In genomic region chr17:43169561-43170139, GRCh38 we compare ENCODE assay signal across 1 cellular context.
A peak's percentile ranks its signal among the peaks of the same experiment; 100 is the strongest.
TF ChIP-seq lines count a peak whose summit lies in the region.

No MANE protein-coding gene starts in this region.

TF ChIP-seq in HepG2, 621 proteins besides CTCF, POLR2A, EP300 and RAD21 (continues in another document):
- TF ChIP-seq, protein P1, sequence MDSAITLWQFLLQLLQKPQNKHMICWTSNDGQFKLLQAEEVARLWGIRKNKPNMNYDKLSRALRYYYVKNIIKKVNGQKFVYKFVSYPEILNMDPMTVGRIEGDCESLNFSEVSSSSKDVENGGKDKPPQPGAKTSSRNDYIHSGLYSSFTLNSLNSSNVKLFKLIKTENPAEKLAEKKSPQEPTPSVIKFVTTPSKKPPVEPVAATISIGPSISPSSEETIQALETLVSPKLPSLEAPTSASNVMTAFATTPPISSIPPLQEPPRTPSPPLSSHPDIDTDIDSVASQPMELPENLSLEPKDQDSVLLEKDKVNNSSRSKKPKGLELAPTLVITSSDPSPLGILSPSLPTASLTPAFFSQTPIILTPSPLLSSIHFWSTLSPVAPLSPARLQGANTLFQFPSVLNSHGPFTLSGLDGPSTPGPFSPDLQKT (CRISPR knock-in tag; IDR thresholded peaks at IDR 0.05; ENCODE audit: borderline replicate concordance): no peak
- TF ChIP-seq SKIL (CRISPR knock-in tag; IDR thresholded peaks at IDR 0.05; ENCODE audit: borderline replicate concordance) (peak; percentile 76; the same call in 1 of the 2 replicates), ZFP41 (CRISPR knock-in tag; IDR thresholded peaks at IDR 0.05; ENCODE audit: borderline replicate concordance) (peak; percentile 66; the same call in 1 of the 2 replicates), RBM22 (optimal IDR thresholded peaks at IDR 0.05; ENCODE audit: low read length) (peak; percentile 24), MED8 (CRISPR knock-in tag; IDR thresholded peaks at IDR 0.05; ENCODE audit: insufficient replicate concordance) (no peak), TBL1XR1 (IDR thresholded peaks at IDR 0.05; ENCODE audit: borderline replicate concordance, low read length, partially characterized antibody) (peak; percentile 65), ZBTB7B (CRISPR knock-in tag; IDR thresholded peaks at IDR 0.05) (peak; percentile 31; the same call in 1 of the 2 replicates), ERF (CRISPR knock-in tag; IDR thresholded peaks at IDR 0.05) (no peak; the same call in 1 of the 2 replicates), SALL2 (CRISPR knock-in tag; IDR thresholded peaks at IDR 0.05) (no peak), ZZZ3 (CRISPR knock-in tag; IDR thresholded peaks at IDR 0.05; ENCODE audit: borderline replicate concordance) (peak; percentile 1; the same call in 1 of the 2 replicates), ZBTB34 (CRISPR knock-in tag; IDR thresholded peaks at IDR 0.05) (no peak), ZNF878 (CRISPR knock-in tag; IDR thresholded peaks at IDR 0.05) (peak; percentile 83; the same call in 1 of the 2 replicates), SOX6 (IDR thresholded peaks at IDR 0.05) (no peak), SOX6 (CRISPR knock-in tag; IDR thresholded peaks at IDR 0.05) (peak; percentile 69), ZNF703 (CRISPR knock-in tag; IDR thresholded peaks at IDR 0.05; ENCODE audit: borderline replicate concordance) (peak; percentile 84), KDM5B (CRISPR knock-in tag; IDR thresholded peaks at IDR 0.05; ENCODE audit: borderline replicate concordance) (peak; percentile 85), MTA1 (CRISPR knock-in tag; IDR thresholded peaks at IDR 0.05; ENCODE audit: borderline replicate concordance) (peak; percentile 77), ELF3 (CRISPR knock-in tag; IDR thresholded peaks at IDR 0.05) (no peak), ZNF430 (CRISPR knock-in tag; IDR thresholded peaks at IDR 0.05) (peak; percentile 87), STAT6 (CRISPR knock-in tag; IDR thresholded peaks at IDR 0.05; ENCODE audit: borderline replicate concordance) (peak; percentile 61; the same call in 1 of the 2 replicates), PREB (CRISPR knock-in tag; IDR thresholded peaks at IDR 0.05) (no peak), SALL1 (CRISPR knock-in tag; IDR thresholded peaks at IDR 0.05) (peak; percentile 88), KDM6A (CRISPR knock-in tag; IDR thresholded peaks at IDR 0.05; ENCODE audit: low read depth) (0 out of 2 replicates have a peak, but pooled peaks have one; percentile 13), RCOR2 (CRISPR knock-in tag; IDR thresholded peaks at IDR 0.05) (peak; percentile 55; the same call in 1 of the 2 replicates), ZNF619 (CRISPR knock-in tag; IDR thresholded peaks at IDR 0.05) (peak; percentile 33; the same call in 1 of the 2 replicates), HMG20B (CRISPR knock-in tag; conservative IDR thresholded peaks at IDR 0.05) (peak; percentile 58; the same call in 1 of the 2 replicates), HDAC1 (CRISPR knock-in tag; IDR thresholded peaks at IDR 0.05) (peak; percentile 95), ESRRA (CRISPR knock-in tag; IDR thresholded peaks at IDR 0.05; ENCODE audit: low read depth) (peak; percentile 81; the same call in 1 of the 2 replicates), TBX2 (CRISPR knock-in tag; IDR thresholded peaks at IDR 0.05; ENCODE audit: borderline replicate concordance) (peak; percentile 78), BORCS8-MEF2B (CRISPR knock-in tag; IDR thresholded peaks at IDR 0.05) (peak; percentile 34; the same call in 1 of the 2 replicates), SOX13 (IDR thresholded peaks at IDR 0.05) (0 out of 2 replicates have a peak, but pooled peaks have one; percentile 26), SOX13 (CRISPR knock-in tag; conservative IDR thresholded peaks at IDR 0.05 in 1 of 2, IDR thresholded peaks at IDR 0.05 in 1 of 2) (peak in 1 of 2 experiments; percentile 73; a peak in 1 of 4 replicates), NR2F1 (CRISPR knock-in tag; IDR thresholded peaks at IDR 0.05) (peak in 1 of 2 experiments; percentile 70; a peak in 2 of 4 replicates), ZFP36 (IDR thresholded peaks at IDR 0.05; ENCODE audit: borderline replicate concordance, low read depth, low read length, partially characterized antibody) (peak; percentile 5), GATA4 (IDR thresholded peaks at IDR 0.05; ENCODE audit: borderline replicate concordance, low read depth) (peak; percentile 8; the same call in 1 of the 2 replicates), ZNF562 (CRISPR knock-in tag; IDR thresholded peaks at IDR 0.05; ENCODE audit: borderline replicate concordance) (no peak)
- TF ChIP-seq, protein P2, sequence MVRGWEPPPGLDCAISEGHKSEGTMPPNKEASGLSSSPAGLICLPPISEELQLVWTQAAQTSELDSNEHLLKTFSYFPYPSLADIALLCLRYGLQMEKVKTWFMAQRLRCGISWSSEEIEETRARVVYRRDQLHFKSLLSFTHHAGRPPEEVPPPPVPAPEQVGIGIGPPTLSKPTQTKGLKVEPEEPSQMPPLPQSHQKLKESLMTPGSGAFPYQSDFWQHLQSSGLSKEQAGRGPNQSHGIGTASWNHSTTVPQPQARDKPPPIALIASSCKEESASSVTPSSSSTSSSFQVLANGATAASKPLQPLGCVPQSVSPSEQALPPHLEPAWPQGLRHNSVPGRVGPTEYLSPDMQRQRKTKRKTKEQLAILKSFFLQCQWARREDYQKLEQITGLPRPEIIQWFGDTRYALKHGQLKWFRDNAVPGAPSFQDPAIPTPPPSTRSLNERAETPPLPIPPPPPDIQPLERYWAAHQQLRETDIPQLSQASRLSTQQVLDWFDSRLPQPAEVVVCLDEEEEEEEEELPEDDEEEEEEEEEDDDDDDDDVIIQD (CRISPR knock-in tag; IDR thresholded peaks at IDR 0.05; ENCODE audit: low read depth): no peak
- TF ChIP-seq, protein P3, sequence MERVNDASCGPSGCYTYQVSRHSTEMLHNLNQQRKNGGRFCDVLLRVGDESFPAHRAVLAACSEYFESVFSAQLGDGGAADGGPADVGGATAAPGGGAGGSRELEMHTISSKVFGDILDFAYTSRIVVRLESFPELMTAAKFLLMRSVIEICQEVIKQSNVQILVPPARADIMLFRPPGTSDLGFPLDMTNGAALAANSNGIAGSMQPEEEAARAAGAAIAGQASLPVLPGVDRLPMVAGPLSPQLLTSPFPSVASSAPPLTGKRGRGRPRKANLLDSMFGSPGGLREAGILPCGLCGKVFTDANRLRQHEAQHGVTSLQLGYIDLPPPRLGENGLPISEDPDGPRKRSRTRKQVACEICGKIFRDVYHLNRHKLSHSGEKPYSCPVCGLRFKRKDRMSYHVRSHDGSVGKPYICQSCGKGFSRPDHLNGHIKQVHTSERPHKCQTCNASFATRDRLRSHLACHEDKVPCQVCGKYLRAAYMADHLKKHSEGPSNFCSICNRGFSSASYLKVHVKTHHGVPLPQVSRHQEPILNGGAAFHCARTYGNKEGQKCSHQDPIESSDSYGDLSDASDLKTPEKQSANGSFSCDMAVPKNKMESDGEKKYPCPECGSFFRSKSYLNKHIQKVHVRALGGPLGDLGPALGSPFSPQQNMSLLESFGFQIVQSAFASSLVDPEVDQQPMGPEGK (CRISPR knock-in tag; IDR thresholded peaks at IDR 0.05): peak; percentile 81
- TF ChIP-seq, protein P4, sequence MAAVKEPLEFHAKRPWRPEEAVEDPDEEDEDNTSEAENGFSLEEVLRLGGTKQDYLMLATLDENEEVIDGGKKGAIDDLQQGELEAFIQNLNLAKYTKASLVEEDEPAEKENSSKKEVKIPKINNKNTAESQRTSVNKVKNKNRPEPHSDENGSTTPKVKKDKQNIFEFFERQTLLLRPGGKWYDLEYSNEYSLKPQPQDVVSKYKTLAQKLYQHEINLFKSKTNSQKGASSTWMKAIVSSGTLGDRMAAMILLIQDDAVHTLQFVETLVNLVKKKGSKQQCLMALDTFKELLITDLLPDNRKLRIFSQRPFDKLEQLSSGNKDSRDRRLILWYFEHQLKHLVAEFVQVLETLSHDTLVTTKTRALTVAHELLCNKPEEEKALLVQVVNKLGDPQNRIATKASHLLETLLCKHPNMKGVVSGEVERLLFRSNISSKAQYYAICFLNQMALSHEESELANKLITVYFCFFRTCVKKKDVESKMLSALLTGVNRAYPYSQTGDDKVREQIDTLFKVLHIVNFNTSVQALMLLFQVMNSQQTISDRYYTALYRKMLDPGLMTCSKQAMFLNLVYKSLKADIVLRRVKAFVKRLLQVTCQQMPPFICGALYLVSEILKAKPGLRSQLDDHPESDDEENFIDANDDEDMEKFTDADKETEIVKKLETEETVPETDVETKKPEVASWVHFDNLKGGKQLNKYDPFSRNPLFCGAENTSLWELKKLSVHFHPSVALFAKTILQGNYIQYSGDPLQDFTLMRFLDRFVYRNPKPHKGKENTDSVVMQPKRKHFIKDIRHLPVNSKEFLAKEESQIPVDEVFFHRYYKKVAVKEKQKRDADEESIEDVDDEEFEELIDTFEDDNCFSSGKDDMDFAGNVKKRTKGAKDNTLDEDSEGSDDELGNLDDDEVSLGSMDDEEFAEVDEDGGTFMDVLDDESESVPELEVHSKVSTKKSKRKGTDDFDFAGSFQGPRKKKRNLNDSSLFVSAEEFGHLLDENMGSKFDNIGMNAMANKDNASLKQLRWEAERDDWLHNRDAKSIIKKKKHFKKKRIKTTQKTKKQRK (IDR thresholded peaks at IDR 0.05; ENCODE audit: low read length): no peak
- TF ChIP-seq, protein P5, sequence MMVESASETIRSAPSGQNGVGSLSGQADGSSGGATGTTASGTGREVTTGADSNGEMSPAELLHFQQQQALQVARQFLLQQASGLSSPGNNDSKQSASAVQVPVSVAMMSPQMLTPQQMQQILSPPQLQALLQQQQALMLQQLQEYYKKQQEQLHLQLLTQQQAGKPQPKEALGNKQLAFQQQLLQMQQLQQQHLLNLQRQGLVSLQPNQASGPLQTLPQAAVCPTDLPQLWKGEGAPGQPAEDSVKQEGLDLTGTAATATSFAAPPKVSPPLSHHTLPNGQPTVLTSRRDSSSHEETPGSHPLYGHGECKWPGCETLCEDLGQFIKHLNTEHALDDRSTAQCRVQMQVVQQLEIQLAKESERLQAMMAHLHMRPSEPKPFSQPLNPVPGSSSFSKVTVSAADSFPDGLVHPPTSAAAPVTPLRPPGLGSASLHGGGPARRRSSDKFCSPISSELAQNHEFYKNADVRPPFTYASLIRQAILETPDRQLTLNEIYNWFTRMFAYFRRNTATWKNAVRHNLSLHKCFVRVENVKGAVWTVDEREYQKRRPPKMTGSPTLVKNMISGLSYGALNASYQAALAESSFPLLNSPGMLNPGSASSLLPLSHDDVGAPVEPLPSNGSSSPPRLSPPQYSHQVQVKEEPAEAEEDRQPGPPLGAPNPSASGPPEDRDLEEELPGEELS (CRISPR knock-in tag; IDR thresholded peaks at IDR 0.05): peak; percentile 79; the same call in 1 of the 2 replicates
- TF ChIP-seq, protein P6, sequence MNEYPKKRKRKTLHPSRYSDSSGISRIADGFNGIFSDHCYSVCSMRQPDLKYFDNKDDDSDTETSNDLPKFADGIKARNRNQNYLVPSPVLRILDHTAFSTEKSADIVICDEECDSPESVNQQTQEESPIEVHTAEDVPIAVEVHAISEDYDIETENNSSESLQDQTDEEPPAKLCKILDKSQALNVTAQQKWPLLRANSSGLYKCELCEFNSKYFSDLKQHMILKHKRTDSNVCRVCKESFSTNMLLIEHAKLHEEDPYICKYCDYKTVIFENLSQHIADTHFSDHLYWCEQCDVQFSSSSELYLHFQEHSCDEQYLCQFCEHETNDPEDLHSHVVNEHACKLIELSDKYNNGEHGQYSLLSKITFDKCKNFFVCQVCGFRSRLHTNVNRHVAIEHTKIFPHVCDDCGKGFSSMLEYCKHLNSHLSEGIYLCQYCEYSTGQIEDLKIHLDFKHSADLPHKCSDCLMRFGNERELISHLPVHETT (CRISPR knock-in tag; conservative IDR thresholded peaks at IDR 0.05): no peak
